ENCODE assay signal across 5 cellular contexts in genomic region chr5:112126982-112127381, GRCh38.
"Had no signal": no experiment of that assay in that cellular context is flagged by ENCODE, and none has a peak within 500 bp of the region (broad histone marks: within the 10 kb centered on the region; RNA-seq: fewer than 3 reads in every experiment).

No MANE protein-coding gene starts in this region.

- H3K36me3 Mint-ChIP-seq: IgD-negative memory B cell had no signal

- ATAC-seq: GM23338 had no signal

- H3K4me2 ChIP-seq: GM23338 had no signal

- DNase-seq: H9, HCEC 1CT, KBM-7 had no signal

- H3K27ac Mint-ChIP-seq: GM23338, H9, IgD-negative memory B cell had no signal

- H3K4me3 Mint-ChIP-seq: GM23338, H9, IgD-negative memory B cell had no signal

- H2AFZ ChIP-seq: GM23338 had no signal

- H3K9me3 Mint-ChIP-seq: GM23338, H9, IgD-negative memory B cell had no signal

- H3K4me3 ChIP-seq: GM23338 had no signal

- H3K4me1 Mint-ChIP-seq: GM23338, IgD-negative memory B cell had no signal
